1 cellular context compared by ENCODE assay signal in the genomic region with DNA sequence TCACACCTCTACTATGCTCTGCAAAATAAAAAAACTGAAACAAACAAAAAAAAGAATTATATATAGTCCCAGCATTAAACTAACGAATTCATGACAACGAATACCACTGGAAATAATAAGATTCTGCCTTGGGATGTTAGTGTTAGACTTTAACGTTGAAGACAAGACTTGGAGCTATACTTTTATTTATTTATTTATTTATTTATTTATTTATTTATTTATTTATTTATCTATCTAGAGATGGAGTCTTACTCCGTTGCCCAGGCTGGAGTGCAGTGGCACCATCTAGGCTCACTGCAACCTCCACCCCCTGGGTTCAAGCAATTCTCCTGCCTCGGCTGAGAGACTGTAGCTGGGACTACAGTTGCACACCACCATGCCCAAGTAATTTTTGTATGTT.
TF ChIP-seq lines count a peak whose summit lies in the region.

No MANE protein-coding gene starts in this region.

TF ChIP-seq in HEK293, 187 proteins besides CTCF, POLR2A, EP300 and RAD21 (continued from another document):
- no peak for TF ChIP-seq ZNF776 (tag by site-specific recombination; IDR thresholded peaks at IDR 0.05; ENCODE audit: borderline replicate concordance)
- no peak for TF ChIP-seq ZSCAN4 (tag by site-specific recombination; IDR thresholded peaks at IDR 0.05)
- no peak for TF ChIP-seq ZNF266 (tag by site-specific recombination; IDR thresholded peaks at IDR 0.05; ENCODE audit: low read depth)
